ENCODE assay signal across 25 cellular contexts in the genomic region with DNA sequence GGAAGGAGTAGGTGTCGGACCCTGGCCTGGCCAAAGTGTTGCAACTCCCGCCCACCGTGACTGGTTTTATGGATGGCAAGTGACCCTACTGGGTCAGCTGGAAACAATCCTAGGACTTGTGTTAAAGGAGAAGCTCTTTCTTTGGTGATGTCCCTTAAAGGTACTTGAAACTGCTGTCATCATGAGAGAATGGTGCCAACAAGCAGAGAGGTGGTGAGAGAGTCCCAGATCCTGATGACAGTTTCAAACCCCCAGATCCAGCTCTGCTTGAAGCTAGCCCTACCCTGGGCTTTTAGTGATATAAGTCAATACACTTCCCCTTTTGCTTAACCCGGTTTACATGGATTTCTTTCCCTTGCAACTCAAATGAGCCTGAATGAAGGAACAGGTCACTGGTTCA.
"Had no signal": no experiment of that assay in that cellular context is flagged by ENCODE, and none has a peak within 500 bp of the region (broad histone marks: within the 10 kb centered on the region; RNA-seq: fewer than 3 reads in every experiment).

No MANE protein-coding gene starts in this region.

- H3K27ac ChIP-seq: epithelial cell of prostate, esophagus muscularis mucosa, gastroesophageal sphincter, hepatocyte, lower lobe of right lung, prostate gland, right lobe of liver, tibial artery, upper lobe of left lung had no signal

- H3K4me3 Mint-ChIP-seq: memory B cell; natural killer cell treated with Interleukin-12 subunit alpha and Interleukin-12 subunit beta and Interleukin-15 and Interleukin-18, amount 100 ng/mL, for 72 hours; stimulated activated effector memory CD8-positive, alpha-beta T cell treated with anti-CD3 and anti-CD28 coated beads, Interleukin-12 subunit alpha, Interleukin-12 subunit beta, amount 100 ng/mL, for 72 hours; stimulated activated naive CD8-positive, alpha-beta T cell treated with anti-CD3 and anti-CD28 coated beads, Interleukin-15, Interleukin-2, amounts not matched to agents 100 ng/mL and 50 ng/mL, for 24 hours had no signal

- H3K9me3 Mint-ChIP-seq: memory B cell; natural killer cell treated with Interleukin-12 subunit alpha and Interleukin-12 subunit beta and Interleukin-15 and Interleukin-18, amount 100 ng/mL, for 72 hours; stimulated activated effector memory CD8-positive, alpha-beta T cell treated with anti-CD3 and anti-CD28 coated beads, Interleukin-12 subunit alpha, Interleukin-12 subunit beta, amount 100 ng/mL, for 72 hours; stimulated activated naive CD8-positive, alpha-beta T cell treated with anti-CD3 and anti-CD28 coated beads, Interleukin-15, Interleukin-2, amounts not matched to agents 100 ng/mL and 50 ng/mL, for 24 hours had no signal

- H3K9me3 ChIP-seq: esophagus muscularis mucosa, gastroesophageal sphincter, left ventricle myocardium inferior, lower lobe of right lung, pancreas, prostate gland, right lobe of liver, tibial artery, upper lobe of left lung had no signal

- H3K27me3 Mint-ChIP-seq: stimulated activated naive CD8-positive, alpha-beta T cell treated with anti-CD3 and anti-CD28 coated beads, Interleukin-15, Interleukin-2, amounts not matched to agents 100 ng/mL and 50 ng/mL, for 24 hours had no signal

- H3K4me2 ChIP-seq: hepatocyte had no signal

- H3K4me1 Mint-ChIP-seq: memory B cell; stimulated activated effector memory CD8-positive, alpha-beta T cell treated with anti-CD3 and anti-CD28 coated beads, Interleukin-12 subunit alpha, Interleukin-12 subunit beta, amount 100 ng/mL, for 72 hours had no signal

- H3K36me3 Mint-ChIP-seq: memory B cell; natural killer cell treated with Interleukin-12 subunit alpha and Interleukin-12 subunit beta and Interleukin-15 and Interleukin-18, amount 100 ng/mL, for 72 hours; stimulated activated effector memory CD8-positive, alpha-beta T cell treated with anti-CD3 and anti-CD28 coated beads, Interleukin-12 subunit alpha, Interleukin-12 subunit beta, amount 100 ng/mL, for 72 hours had no signal

- H3K4me1 ChIP-seq: lower lobe of right lung, prostate gland, tibial artery, upper lobe of left lung had no signal

- H3K36me3 ChIP-seq: pancreas, right lobe of liver had no signal

- ATAC-seq: gastroesophageal sphincter; left cardiac atrium; lower lobe of right lung; natural killer cell treated with Interleukin-12 subunit alpha and Interleukin-12 subunit beta and Interleukin-15 and Interleukin-18, amount 100 ng/mL, for 72 hours; right lobe of liver; stimulated activated effector memory CD8-positive, alpha-beta T cell treated with anti-CD3 and anti-CD28 coated beads, Interleukin-12 subunit alpha, Interleukin-12 subunit beta, amount 100 ng/mL, for 72 hours had no signal

- H3K27me3 ChIP-seq: dorsolateral prefrontal cortex, esophagus muscularis mucosa, gastroesophageal sphincter, hepatocyte, pancreas, right lobe of liver, tibial artery, upper lobe of left lung had no signal

- DNase-seq: dorsolateral prefrontal cortex; effector CD8-positive, alpha-beta T cell; foreskin fibroblast; kidney; left cardiac atrium; left ventricle myocardium inferior; lower lobe of right lung; midbrain; occipital lobe; stimulated activated CD4-positive, alpha-beta T cell treated with anti-CD3 and anti-CD28 coated beads, Interleukin-4, amount 100 ng/mL, for 1 hour; stimulated activated CD8-positive, alpha-beta memory T cell treated with anti-CD3 and anti-CD28 coated beads, Interleukin-4, amount 100 ng/mL, for 48 hours; tibial artery; upper lobe of left lung had no signal

- H2AFZ ChIP-seq: hepatocyte had no signal

- H3K79me2 ChIP-seq: hepatocyte had no signal

- FAIRE-seq: kidney, pancreas had no signal

- H3K4me3 ChIP-seq: coronary artery, dorsolateral prefrontal cortex, esophagus muscularis mucosa, gastroesophageal sphincter, hepatocyte, left ventricle myocardium inferior, lower lobe of right lung, pancreas, prostate gland, right lobe of liver, tibial artery, upper lobe of left lung had no signal

- H3K27ac Mint-ChIP-seq: memory B cell; natural killer cell treated with Interleukin-12 subunit alpha and Interleukin-12 subunit beta and Interleukin-15 and Interleukin-18, amount 100 ng/mL, for 72 hours; stimulated activated effector memory CD8-positive, alpha-beta T cell treated with anti-CD3 and anti-CD28 coated beads, Interleukin-12 subunit alpha, Interleukin-12 subunit beta, amount 100 ng/mL, for 72 hours; stimulated activated naive CD8-positive, alpha-beta T cell treated with anti-CD3 and anti-CD28 coated beads, Interleukin-15, Interleukin-2, amounts not matched to agents 100 ng/mL and 50 ng/mL, for 24 hours had no signal
